ENCODE assay signal across 6 cellular contexts in the genomic region with DNA sequence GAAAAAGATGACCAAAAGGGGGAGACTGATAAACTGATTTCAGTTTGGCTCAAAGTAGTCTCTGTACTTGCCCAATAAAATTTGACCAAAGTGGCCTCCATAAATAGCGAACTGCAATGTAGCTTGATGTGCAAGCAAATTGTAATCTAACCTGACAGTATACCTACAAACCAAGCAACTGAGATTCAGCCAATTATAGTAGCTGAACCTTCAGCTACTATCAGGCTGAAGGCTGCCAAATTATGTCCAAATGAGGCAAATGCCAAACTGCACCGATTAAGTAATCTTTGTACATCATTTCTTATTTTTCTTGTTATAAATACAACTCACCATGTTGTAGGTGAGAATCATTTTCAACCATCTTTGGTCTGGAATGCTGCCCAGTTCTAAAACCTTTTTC.
"Had no signal": no experiment of that assay in that cellular context is flagged by ENCODE, and none has a peak within 500 bp of the region (broad histone marks: within the 10 kb centered on the region; RNA-seq: fewer than 3 reads in every experiment).

No MANE protein-coding gene starts in this region.

- ATAC-seq: HCT116, HepG2 had no signal

- DNase-seq: GM23248, H9, HFFc6, KBM-7 had no signal
